In the genomic region with DNA sequence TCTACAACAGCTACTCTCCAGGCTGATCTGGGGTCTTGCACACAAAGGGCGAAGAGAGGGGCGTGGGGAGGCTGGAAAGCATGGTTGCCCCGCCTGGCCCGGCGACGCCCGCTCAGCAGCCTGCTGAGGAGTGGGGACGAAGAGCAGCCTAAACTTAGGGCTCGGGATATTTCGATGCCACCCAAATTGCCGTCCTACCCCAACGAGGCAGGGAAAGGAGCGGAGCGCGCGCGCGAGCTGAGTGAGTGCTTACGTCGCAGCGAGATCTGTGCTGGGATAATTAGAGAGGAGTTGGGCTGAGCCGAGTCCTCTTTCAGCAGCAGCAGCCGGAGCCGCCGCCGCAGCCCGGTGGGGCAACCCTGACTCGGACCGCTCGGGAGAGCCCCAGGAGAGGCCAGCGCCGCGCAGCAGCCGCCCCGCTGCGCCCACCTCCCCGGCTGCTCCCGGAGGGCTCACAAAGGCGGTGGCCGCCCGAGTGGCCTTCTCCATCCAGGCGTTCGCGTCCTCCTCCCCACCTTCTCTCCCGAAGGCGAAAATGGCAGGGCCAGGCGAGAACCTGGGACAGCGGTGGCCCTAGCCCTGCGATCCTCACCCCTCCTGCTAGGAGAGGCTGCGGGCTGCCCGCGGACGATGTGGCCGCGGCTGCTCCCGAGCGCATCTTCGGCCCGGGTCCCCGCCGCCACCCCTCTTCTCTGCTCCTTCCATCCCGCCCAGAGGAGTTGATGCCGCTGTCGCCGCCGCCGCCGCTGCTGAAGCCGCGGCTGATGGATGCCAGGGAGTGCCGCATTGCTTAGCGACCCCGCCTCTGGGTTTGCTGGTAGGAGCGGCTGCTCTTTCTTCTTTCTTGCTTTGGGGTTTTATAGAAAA, we compare ENCODE assay signal across 8 cellular contexts. TPM values are rescaled to one million over a fixed set of nuclear protein-coding genes. Genes with fewer than 3 reads are reported as not detected.
DNase-seq lines count a peak whose midpoint lies in the region; ATAC-seq, FAIRE-seq and TF ChIP-seq lines count a peak whose summit lies in the region.

A gene with protein sequence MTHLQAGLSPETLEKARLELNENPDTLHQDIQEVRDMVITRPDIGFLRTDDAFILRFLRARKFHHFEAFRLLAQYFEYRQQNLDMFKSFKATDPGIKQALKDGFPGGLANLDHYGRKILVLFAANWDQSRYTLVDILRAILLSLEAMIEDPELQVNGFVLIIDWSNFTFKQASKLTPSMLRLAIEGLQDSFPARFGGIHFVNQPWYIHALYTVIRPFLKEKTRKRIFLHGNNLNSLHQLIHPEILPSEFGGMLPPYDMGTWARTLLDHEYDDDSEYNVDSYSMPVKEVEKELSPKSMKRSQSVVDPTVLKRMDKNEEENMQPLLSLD (plus strand): TSS at position 306 of the 867 bp plus-strand sequence. CDS start 1,543 bp downstream, outside the sequence.

- peaks cover 0 to 28% of the 10 kb centered on the region in 2 donors for H3K27me3 Mint-ChIP-seq in effector memory CD8-positive, alpha-beta T cell

- TF ChIP-seq CTCF in foreskin keratinocyte (conservative IDR thresholded peaks at IDR 0.05): no peak

- intact Hi-C loops in posterior vena cava (cut with DNase I): no loop called here

- no peak within 1 kb of the TSS for H3K27ac ChIP-seq in foreskin keratinocyte

- H3K27ac Mint-ChIP-seq in effector memory CD8-positive, alpha-beta T cell: no peak within 1 kb of the TSS

- peaks cover 58% of the 10 kb centered on the region for H3K27me3 ChIP-seq in foreskin keratinocyte

- no peaks in the 10 kb centered on the region for H3K4me1 Mint-ChIP-seq in effector memory CD8-positive, alpha-beta T cell (ENCODE audit: low read depth in 2 of 2)

- H3K4me3 Mint-ChIP-seq in effector memory CD8-positive, alpha-beta T cell: no peak within 1 kb of the TSS

- no peaks in the 10 kb centered on the region for H3K9me3 Mint-ChIP-seq in effector memory CD8-positive, alpha-beta T cell

- FAIRE-seq in GM19239 (lab: Jason Lieb, UNC): no peak

- DNase-seq in ELF-1 (ENCODE audit: low read depth, low spot score) (peak; percentile 89), NCI-H69 (lab: John Stamatoyannopoulos, UW) (peak; percentile 89), foreskin keratinocyte (peak in 1 of 2 donors; percentile 2), posterior vena cava (ENCODE audit: low spot score) (peak; percentile 75), GOT3 (lab: John Stamatoyannopoulos, UW) (no peak), HPDE6-E6E7 (ENCODE audit: extremely low spot score) (no peak), GM19239 (ENCODE audit: insufficient read length, low spot score) (no peak)
- no peak for DNase-seq in effector memory CD8-positive, alpha-beta T cell

- H3K4me1 ChIP-seq in foreskin keratinocyte: no peaks in the 10 kb centered on the region

- ATAC-seq in foreskin keratinocyte: peak; percentile 81
- no peak for ATAC-seq in effector memory CD8-positive, alpha-beta T cell (replicated peaks)

- H3K36me3 Mint-ChIP-seq in effector memory CD8-positive, alpha-beta T cell (ENCODE audit: insufficient read depth): no peaks in the 10 kb centered on the region

RNA-seq across cellular contexts. Expression of the gene that starts here (rescaled TPM):
- total RNA-seq in foreskin keratinocyte: not detected in 2 replicates
- polyA plus RNA-seq in foreskin keratinocyte: not detected in 2 replicates
- total RNA-seq in posterior vena cava: not detected

Comparison
In these comparisons a context has a peak if more than half of its experiments do, and no peak if none do; other contexts are left out.
1. Peak in ATAC-seq in foreskin keratinocyte; RNA of the gene not detected or under 1 TPM.
2. Peak in DNase-seq in posterior vena cava; RNA of the gene not detected or under 1 TPM.
3. DNase-seq: peak in ELF-1 (single experiment) and NCI-H69 (single experiment); none in GOT3 (single experiment), HPDE6-E6E7 (single experiment), effector memory CD8-positive, alpha-beta T cell (0 of 3) and GM19239 (single experiment).